Comparison of ENCODE assay signal across 9 cellular contexts in the genomic region with DNA sequence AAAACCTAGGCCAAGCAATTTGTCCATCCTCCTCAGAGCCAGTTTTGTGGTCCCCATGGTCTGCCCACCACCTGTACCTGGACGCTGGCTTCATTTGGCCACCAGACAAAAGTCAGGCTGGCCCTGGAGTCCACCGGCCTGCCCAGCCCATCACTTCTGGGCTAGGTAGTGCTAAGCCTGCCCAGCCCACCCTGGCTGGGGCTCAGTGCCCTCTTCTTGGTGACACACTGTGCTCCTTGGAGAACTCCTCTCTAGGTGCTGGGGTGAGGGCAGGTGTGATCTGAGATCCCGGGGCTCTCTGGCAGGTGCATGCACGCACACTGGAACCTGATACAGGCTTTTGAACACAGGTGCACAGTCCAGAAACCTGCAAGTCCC. TPM values are rescaled to one million over a fixed set of nuclear protein-coding genes. Genes with fewer than 3 reads are reported as not detected.
DNase-seq lines count a peak whose midpoint lies in the region; ATAC-seq and TF ChIP-seq lines count a peak whose summit lies in the region.
"Had no signal": no experiment of that assay in that cellular context is flagged by ENCODE, and none has a peak within 500 bp of the region (broad histone marks: within the 10 kb centered on the region; RNA-seq: fewer than 3 reads in every experiment).

No MANE protein-coding gene starts in this region.

- peak overlapping the region; percentile 91 for H3K4me2 ChIP-seq in OCI-LY1 (ENCODE audit: low read length)

- H3K27me3 ChIP-seq in GM06990 (replicated peaks; ENCODE audit: control insufficient read depth, insufficient read depth, low read length) (no peaks in the 10 kb centered on the region), OCI-LY1 (ENCODE audit: insufficient read depth, low read length) (no peaks in the 10 kb centered on the region), esophagus (ENCODE audit: control insufficient read depth in 1 of 2, insufficient read depth in 2 of 2, low read length in 2 of 2) (no peaks in the 10 kb centered on the region), rectal smooth muscle tissue (ENCODE audit: control insufficient read depth, insufficient read depth, low read length) (no peaks in the 10 kb centered on the region)

- H3K9me2 ChIP-seq in OCI-LY1 (ENCODE audit: low read depth, low read length), result no peaks in the 10 kb centered on the region

- H3K36me3 ChIP-seq in GM06990 (ENCODE audit: control insufficient read depth, insufficient read depth, low read length), result peaks cover 9% of the 10 kb centered on the region
- H3K36me3 ChIP-seq in OCI-LY1 (ENCODE audit: insufficient read depth, low read length), result no peaks in the 10 kb centered on the region
- H3K36me3 ChIP-seq in esophagus (ENCODE audit: control insufficient read depth in 2 of 2, insufficient read depth in 2 of 2, low read length in 1 of 2), result no peaks in the 10 kb centered on the region
- no peaks in the 10 kb centered on the region for H3K36me3 ChIP-seq in rectal smooth muscle tissue (ENCODE audit: control insufficient read depth, insufficient read depth, low read length)

- H3K27ac ChIP-seq in OCI-LY1 (ENCODE audit: low read depth, low read length, poor library complexity, severe bottlenecking), result peak overlapping the region; percentile 75
- H3K27ac ChIP-seq in esophagus (ENCODE audit: low read depth in 2 of 2, low read length in 1 of 2), result peak overlapping the region; percentile 23 to 79
- no peak overlapping the region for H3K27ac ChIP-seq in rectal smooth muscle tissue (ENCODE audit: low read depth, low read length)

- WGBS in esophagus, 2 donors, result 74 to 84% methylated on average over 4 of the region's 4 CpGs

- H3K9me3 ChIP-seq in OCI-LY1 (ENCODE audit: low read length), result no peaks in the 10 kb centered on the region
- H3K9me3 ChIP-seq in esophagus (ENCODE audit: control insufficient read depth in 2 of 2, insufficient read depth in 1 of 2, low read depth in 1 of 2, low read length in 1 of 2), result no peaks in the 10 kb centered on the region

- no peaks in the 10 kb centered on the region for H4K20me1 ChIP-seq in OCI-LY1 (ENCODE audit: insufficient read depth, low read length)

- peak overlapping the region; percentile 76 for H3K4me3 ChIP-seq in GM06990 (replicated peaks; ENCODE audit: low read depth, low read length)
- peak overlapping the region; percentile 82 for H3K4me3 ChIP-seq in OCI-LY1 (ENCODE audit: low read depth, low read length, poor library complexity, severe bottlenecking)
- H3K4me3 ChIP-seq in esophagus (ENCODE audit: low read depth in 1 of 2, low read length in 2 of 2), result peak overlapping the region; percentile 19 to 72
- H3K4me3 ChIP-seq in rectal smooth muscle tissue (ENCODE audit: low read length), result peak overlapping the region; percentile 81

- 0 out of 2 replicates have a peak, but pooled peaks cover 6% of the 10 kb centered on the region for H3K79me2 ChIP-seq in OCI-LY1 (ENCODE audit: insufficient read depth, low read length)

- ATAC-seq in GM21447 (IDR thresholded peaks at IDR 0.05; ENCODE audit: unreplicated experiment), result no peak

- DNase-seq in GM06990 (ENCODE audit: extremely low read depth, insufficient read length) (no peak), dedifferentiated amniotic fluid mesenchymal stem cell (ENCODE audit: extremely low spot score) (no peak), NCI-H82 (lab: John Stamatoyannopoulos, UW) (no peak), GM13977 (ENCODE audit: low spot score) (no peak)
- DNase-seq: activated CD8-positive, alpha-beta memory T cell treated with anti-CD3 and anti-CD28 coated beads for 24 hours had no signal

- in situ Hi-C loops in GM13977 (cut with MboI; ENCODE audit: low pct_unique_long_range_greater_than_20kb, low sequenced_read_pairs, unreplicated experiment), result no loop called here

- H3K4me1 ChIP-seq in OCI-LY1 (ENCODE audit: insufficient read depth, low read length, severe bottlenecking), result peaks cover 33% of the 10 kb centered on the region
- H3K4me1 ChIP-seq in esophagus (ENCODE audit: control insufficient read depth in 2 of 2, insufficient read depth in 2 of 2, low read length in 1 of 2), result peaks cover 6% of the 10 kb centered on the region in 2 donors
- peaks cover 3% of the 10 kb centered on the region for H3K4me1 ChIP-seq in rectal smooth muscle tissue (ENCODE audit: control insufficient read depth, insufficient read depth, low read length)

- H2AFZ ChIP-seq in OCI-LY1 (ENCODE audit: low read length), result no peak overlapping the region

- peak overlapping the region; percentile 95 for H3K9ac ChIP-seq in OCI-LY1 (ENCODE audit: low read length)
- H3K9ac ChIP-seq in rectal smooth muscle tissue (ENCODE audit: low read length), result peak overlapping the region; percentile 28

- TF ChIP-seq CTCF in GM06990 (IDR thresholded peaks at IDR 0.05; ENCODE audit: insufficient read depth, low read length, poor library complexity, severe bottlenecking), result no peak
- no peak for TF ChIP-seq CTCF in OCI-LY1 (IDR thresholded peaks at IDR 0.05; ENCODE audit: low read length)
- no peak for TF ChIP-seq CTCF in GM13977 (IDR thresholded peaks at IDR 0.05; ENCODE audit: extremely low read depth, insufficient read depth, missing control alignments)

- H3F3A ChIP-seq in OCI-LY1 (ENCODE audit: insufficient read depth, low read length), result peaks cover 7% of the 10 kb centered on the region; the same call in 1 of the 2 replicates

RNA-seq across cellular contexts. Expression of gene AIFM2, which starts 1.1 kb away (rescaled TPM):
- polyA plus RNA-seq in esophagus, result 10 to 100 TPM; 13.6 to 14.1 TPM

RNA-seq across cellular contexts. Expression of gene TYSND1, which starts 15.0 kb away (rescaled TPM):
- 10 to 100 TPM; 13.6 to 17.5 TPM for polyA plus RNA-seq in esophagus

RNA-seq across cellular contexts. Expression of gene SAR1A, which starts 38.8 kb away (rescaled TPM):
- polyA plus RNA-seq in esophagus, result 10 to 100 TPM; 26.0 to 30.0 TPM
